In genomic region chr22:47777426-47777825, GRCh38 we compare ENCODE assay signal across 22 cellular contexts.
"Had no signal": no experiment of that assay in that cellular context is flagged by ENCODE, and none has a peak within 500 bp of the region (broad histone marks: within the 10 kb centered on the region; RNA-seq: fewer than 3 reads in every experiment).

No MANE protein-coding gene starts in this region.

- H3K27me3 Mint-ChIP-seq: dendritic cell treated with granulocyte-macrophage colony-stimulating factor and Interleukin-4, amounts not matched to agents 40 ng/mL and 50 ng/mL, for 4 days had no signal

- H3K4me1 ChIP-seq: colonic mucosa, esophagus muscularis mucosa, foreskin keratinocyte, gastroesophageal sphincter, heart left ventricle, lower lobe of right lung had no signal

- H3K27ac ChIP-seq: colonic mucosa, esophagus muscularis mucosa, foreskin keratinocyte, gastroesophageal sphincter, heart left ventricle, hepatocyte, lower lobe of right lung had no signal

- H3K36me3 ChIP-seq: colonic mucosa, esophagus muscularis mucosa, gastroesophageal sphincter, heart left ventricle, lower lobe of right lung had no signal

- H3K4me3 Mint-ChIP-seq: dendritic cell treated with granulocyte-macrophage colony-stimulating factor and Interleukin-4, amounts not matched to agents 40 ng/mL and 50 ng/mL, for 4 days; immature natural killer cell; naive thymus-derived CD4-positive, alpha-beta T cell had no signal

- H3K4me1 Mint-ChIP-seq: immature natural killer cell; naive thymus-derived CD4-positive, alpha-beta T cell had no signal

- H3K9me3 ChIP-seq: colonic mucosa, esophagus muscularis mucosa, gastroesophageal sphincter, heart left ventricle, lower lobe of right lung had no signal

- H3K4me2 ChIP-seq: hepatocyte had no signal

- H3K27ac Mint-ChIP-seq: dendritic cell treated with granulocyte-macrophage colony-stimulating factor and Interleukin-4, amounts not matched to agents 40 ng/mL and 50 ng/mL, for 4 days; immature natural killer cell; naive thymus-derived CD4-positive, alpha-beta T cell had no signal

- H3K4me3 ChIP-seq: colonic mucosa, esophagus muscularis mucosa, gastroesophageal sphincter, heart left ventricle, hepatocyte, lower lobe of right lung had no signal

- H3K79me2 ChIP-seq: hepatocyte had no signal

- H3K27me3 ChIP-seq: colonic mucosa, foreskin keratinocyte, hepatocyte had no signal

- H3K9me3 Mint-ChIP-seq: dendritic cell treated with granulocyte-macrophage colony-stimulating factor and Interleukin-4, amounts not matched to agents 40 ng/mL and 50 ng/mL, for 4 days had no signal

- ATAC-seq: foreskin keratinocyte; gastroesophageal sphincter; heart left ventricle; left colon; left lobe of liver; left ventricle myocardium superior; lower lobe of right lung; naive thymus-derived CD4-positive, alpha-beta T cell had no signal

- H3K36me3 Mint-ChIP-seq: immature natural killer cell; naive thymus-derived CD4-positive, alpha-beta T cell had no signal

- DNase-seq: colonic mucosa; cortex of kidney; effector CD4-positive, alpha-beta T cell; effector memory CD4-positive, alpha-beta T cell; foreskin keratinocyte; heart left ventricle; hypothalamus; immature natural killer cell; islet precursor cell; kidney; kidney glomerular epithelial cell; left ventricle myocardium superior; lower lobe of right lung; mesenchymal stem cell; midbrain; naive thymus-derived CD4-positive, alpha-beta T cell had no signal
